ENCODE assay signal across 8 cellular contexts in the genomic region with DNA sequence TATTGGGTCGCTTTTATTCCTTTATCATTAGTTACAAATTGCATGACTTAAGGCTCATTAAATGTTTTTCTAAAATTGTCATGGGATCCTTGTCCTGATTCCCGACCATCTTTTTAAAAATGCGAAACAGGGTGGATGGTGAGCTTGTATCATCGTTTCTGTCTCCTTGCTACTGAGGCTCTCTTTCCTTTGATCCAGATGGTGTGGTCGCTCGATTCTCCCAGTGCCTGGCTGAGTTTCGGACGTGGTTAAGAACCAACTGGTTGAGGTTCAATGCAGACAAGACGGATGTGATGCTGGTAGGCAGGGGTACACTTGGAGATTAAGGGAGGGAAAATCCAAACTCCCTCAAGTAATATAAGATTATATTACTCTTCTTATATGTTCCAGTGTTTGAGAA. TPM values are rescaled to one million over a fixed set of nuclear protein-coding genes. Genes with fewer than 3 reads are reported as not detected.
A peak's percentile ranks its signal among the peaks of the same experiment; 100 is the strongest.
DNase-seq lines count a peak whose midpoint lies in the region; ATAC-seq and TF ChIP-seq lines count a peak whose summit lies in the region.

No MANE protein-coding gene starts in this region.

- H3K4me3 ChIP-seq in RWPE2 (ENCODE audit: severe bottlenecking): peak overlapping the region; percentile 62

- peak overlapping the region; percentile 77 for H3K27ac ChIP-seq in RWPE2 (ENCODE audit: poor library complexity, severe bottlenecking)
- H3K27ac ChIP-seq in epithelial cell of prostate: peak overlapping the region; percentile 88

- H3K9me3 Mint-ChIP-seq in activated T-cell treated with anti-CD3 and anti-CD28 coated beads, Interleukin-2, amount 50 U/mL, for 72 hours: no peaks in the 10 kb centered on the region
- no peaks in the 10 kb centered on the region for H3K9me3 Mint-ChIP-seq in osteocyte (ENCODE audit: unreplicated experiment)

- no peaks in the 10 kb centered on the region for H3K27me3 ChIP-seq in RWPE2 (ENCODE audit: insufficient read depth, poor library complexity, severe bottlenecking)

- peaks cover 4 to 7% of the 10 kb centered on the region in 2 donors for H3K36me3 Mint-ChIP-seq in activated T-cell treated with anti-CD3 and anti-CD28 coated beads, Interleukin-2, amount 50 U/mL, for 72 hours (ENCODE audit: insufficient read depth in 2 of 2)
- H3K36me3 Mint-ChIP-seq in osteocyte (ENCODE audit: unreplicated experiment): peaks cover 2% of the 10 kb centered on the region

- peaks cover 39% of the 10 kb centered on the region for H3K4me1 ChIP-seq in RWPE2 (ENCODE audit: insufficient read depth, poor library complexity, severe bottlenecking)

- no peak for TF ChIP-seq CTCF in RWPE2 (IDR thresholded peaks at IDR 0.05; ENCODE audit: poor library complexity, severe bottlenecking)
- TF ChIP-seq CTCF in osteocyte (IDR thresholded peaks at IDR 0.05): no peak

- ATAC-seq in activated T-cell treated with anti-CD3 and anti-CD28 coated beads, Interleukin-2, amount 50 U/mL, for 72 hours (replicated peaks in 1 of 2): no peak
- ATAC-seq in RWPE2 (ENCODE audit: low read depth): no peak

- DNase-seq in activated T-cell treated with anti-CD3 and anti-CD28 coated beads, Interleukin-2, amount 50 U/mL, for 72 hours: no peak
- DNase-seq in activated T-cell treated with anti-CD3 and anti-CD28 coated beads, Interleukin-2, amount 50 U/mL, for 1 hour: no peak
- DNase-seq in RWPE2 (ENCODE audit: low spot score) (no peak), epithelial cell of prostate (ENCODE audit: low read depth, low spot score) (no peak), osteocyte (ENCODE audit: extremely low spot score, unreplicated experiment) (no peak), DMS153 treated with DMSO at 0.1 percent for 48 hours (lab: John Stamatoyannopoulos, UW; ENCODE audit: unreplicated experiment) (no peak), 8988T (no peak)
- DNase-seq in activated CD8-positive, alpha-beta memory T cell treated with anti-CD3 and anti-CD28 coated beads for 24 hours: no peak

- peak overlapping the region; percentile 84 to 95 for H3K4me3 Mint-ChIP-seq in activated T-cell treated with anti-CD3 and anti-CD28 coated beads, Interleukin-2, amount 50 U/mL, for 72 hours
- H3K4me3 Mint-ChIP-seq in osteocyte (ENCODE audit: unreplicated experiment): peak overlapping the region; percentile 94

- peak overlapping the region; percentile 92 for H3K27ac Mint-ChIP-seq in activated T-cell treated with anti-CD3 and anti-CD28 coated beads, Interleukin-2, amount 50 U/mL, for 72 hours
- H3K27ac Mint-ChIP-seq in osteocyte (ENCODE audit: unreplicated experiment): peak overlapping the region; percentile 98

- H3K4me1 Mint-ChIP-seq in activated T-cell treated with anti-CD3 and anti-CD28 coated beads, Interleukin-2, amount 50 U/mL, for 72 hours (ENCODE audit: low read depth): peaks cover 53% of the 10 kb centered on the region
- H3K4me1 Mint-ChIP-seq in osteocyte (ENCODE audit: unreplicated experiment): peaks cover 34% of the 10 kb centered on the region

- H3K36me3 ChIP-seq in RWPE2 (ENCODE audit: low read depth): no peaks in the 10 kb centered on the region

- no peaks in the 10 kb centered on the region for H3K9me3 ChIP-seq in RWPE2 (ENCODE audit: severe bottlenecking)

- H3K27me3 Mint-ChIP-seq in activated T-cell treated with anti-CD3 and anti-CD28 coated beads, Interleukin-2, amount 50 U/mL, for 72 hours (ENCODE audit: low read depth): no peaks in the 10 kb centered on the region
- no peaks in the 10 kb centered on the region for H3K27me3 Mint-ChIP-seq in osteocyte (ENCODE audit: unreplicated experiment)

RNA-seq across cellular contexts. Expression of gene MIER1, which starts 1.2 kb away (rescaled TPM):
- total RNA-seq in activated T-cell treated with anti-CD3 and anti-CD28 coated beads, Interleukin-2, amount 50 U/mL, for 72 hours: 10 to 100 TPM; 60.0 to 60.1 TPM
- 45.8 and 48.3 TPM in 2 replicates for total RNA-seq in osteocyte

RNA-seq across cellular contexts. Expression of gene DNAI4, which starts 1.3 kb away (rescaled TPM):
- 1 to 10 TPM; 1.8 to 3.1 TPM for total RNA-seq in activated T-cell treated with anti-CD3 and anti-CD28 coated beads, Interleukin-2, amount 50 U/mL, for 72 hours
- 8.9 and 10.0 TPM in 2 replicates for total RNA-seq in osteocyte
